ENCODE assay signal across 24 cellular contexts in the genomic region with DNA sequence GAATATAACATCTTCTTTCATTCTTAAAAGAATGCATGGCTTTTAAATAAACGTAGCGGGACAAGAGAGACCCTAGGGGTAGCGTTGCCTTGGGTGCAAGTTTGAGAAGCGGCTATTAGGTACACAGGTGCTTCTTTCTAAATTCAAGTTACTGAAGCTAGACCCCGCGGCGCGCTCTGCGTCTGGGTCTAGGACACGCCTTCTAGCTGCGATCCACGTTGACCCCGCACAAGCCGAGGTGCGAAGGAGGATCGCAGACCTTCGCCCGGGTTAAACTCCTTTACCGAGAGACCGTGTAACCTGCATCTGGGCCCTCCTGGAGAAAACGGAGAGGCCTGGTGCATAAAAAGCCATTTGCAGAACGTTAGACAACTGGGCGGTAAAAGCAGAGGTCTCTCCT. TPM values are rescaled to one million over a fixed set of nuclear protein-coding genes. Genes with fewer than 3 reads are reported as not detected.
A peak's percentile ranks its signal among the peaks of the same experiment; 100 is the strongest.
DNase-seq lines count a peak whose midpoint lies in the region; ATAC-seq, FAIRE-seq and TF ChIP-seq lines count a peak whose summit lies in the region.
"Had no signal": no experiment of that assay in that cellular context is flagged by ENCODE, and none has a peak within 500 bp of the region (broad histone marks: within the 10 kb centered on the region; RNA-seq: fewer than 3 reads in every experiment).

No MANE protein-coding gene starts in this region.

- H3K27ac Mint-ChIP-seq in GM23338 (no peak overlapping the region), type B pancreatic cell (no peak overlapping the region)
- H3K27ac Mint-ChIP-seq: CD4-positive, alpha-beta memory T cell; HFFc6 had no signal

- DNase-seq in GM23338 (ENCODE audit: low spot score) (peak; percentile 68), endothelial cell of umbilical vein (ENCODE audit: low read depth, low spot score) (no peak), retina (peak; percentile 9), testis (no peak), type B pancreatic cell (ENCODE audit: extremely low spot score, unreplicated experiment) (no peak), kidney tubule cell (ENCODE audit: low spot score) (no peak), coronary artery (ENCODE audit: low spot score) (no peak), NCI-H187 (lab: John Stamatoyannopoulos, UW) (no peak)
- DNase-seq: C1 segment of cervical spinal cord; Calu3; CD4-positive, alpha-beta memory T cell; COR-L47; DMS53; DMS79 treated with DMSO at 0.1 percent for 48 hours; GOT3; HFFc6 had no signal

- CTCF ChIA-PET in endothelial cell of umbilical vein (lab: Charles Lee) = interaction anchor here (1.5 kb wide), 1 partner anchor 10 kb away, joined by 3 read pairs; no protein-coding TSS in a partner anchor

- peak; percentile 80 for ATAC-seq in GM23338

- H3K4me1 ChIP-seq in GM23338 (ENCODE audit: insufficient read depth) = peaks cover 6% of the 10 kb centered on the region; the same call in 1 of the 2 replicates
- peaks cover 2% of the 10 kb centered on the region for H3K4me1 ChIP-seq in endothelial cell of umbilical vein (ENCODE audit: control insufficient read depth, extremely low read depth, insufficient read depth, low read length)
- H3K4me1 ChIP-seq in testis = no peaks in the 10 kb centered on the region
- H3K4me1 ChIP-seq: HAP-1 had no signal

- WGBS in testis, 2 donors = 33% methylated on average over 16 to 23 of the region's 23 CpGs

- H3K36me3 Mint-ChIP-seq in GM23338 (ENCODE audit: low read depth) (no peaks in the 10 kb centered on the region), type B pancreatic cell (no peaks in the 10 kb centered on the region)
- H3K36me3 Mint-ChIP-seq: CD4-positive, alpha-beta memory T cell had no signal

- H3K79me2 ChIP-seq in GM23338 (replicated peaks; ENCODE audit: insufficient read depth) (no peaks in the 10 kb centered on the region), endothelial cell of umbilical vein (ENCODE audit: control insufficient read depth, insufficient read depth, low read length) (no peaks in the 10 kb centered on the region)

- intact Hi-C loops in endothelial cell of umbilical vein (cut with micrococcal nuclease) (no loop called here), testis (cut with DNase I; ENCODE audit: low total_unique reads) (no loop called here)

- H3K4me3 Mint-ChIP-seq in GM23338 (peak overlapping the region; percentile 54; the same call in 2 of the 3 replicates), type B pancreatic cell (no peak overlapping the region)
- H3K4me3 Mint-ChIP-seq: CD4-positive, alpha-beta memory T cell; HFFc6 had no signal

- TF ChIP-seq CTCF in GM23338 (conservative IDR thresholded peaks at IDR 0.05; ENCODE audit: low read depth in 2 of 2) (no peak), endothelial cell of umbilical vein (IDR thresholded peaks at IDR 0.05; ENCODE audit: extremely low read depth in 1 of 2, insufficient read depth in 1 of 2, low read depth in 1 of 2, low read length in 2 of 2) (no peak), testis (IDR thresholded peaks at IDR 0.05) (no peak), type B pancreatic cell (conservative IDR thresholded peaks at IDR 0.05) (no peak), coronary artery (IDR thresholded peaks at IDR 0.05) (no peak)

- TF ChIP-seq POLR2A in endothelial cell of umbilical vein (IDR thresholded peaks at IDR 0.05; ENCODE audit: low read depth, low read length) (no peak), testis (IDR thresholded peaks at IDR 0.05) (no peak)

- no peak overlapping the region for H3K9ac ChIP-seq in endothelial cell of umbilical vein (replicated peaks; ENCODE audit: extremely low read depth, insufficient read depth, low read length)

- BruUV-seq in endothelial cell of umbilical vein (replicated peaks; lab: Mats Ljungman, UMichigan) = no TSS peak

- H3K4me3 ChIP-seq in GM23338 (peak overlapping the region; percentile 67), endothelial cell of umbilical vein (replicated peaks in 1 of 3; ENCODE audit: insufficient read depth in 1 of 3, low read depth in 1 of 3, low read length in 3 of 3) (no peak overlapping the region), testis (peak overlapping the region; percentile 18 to 47), coronary artery (no peak overlapping the region)
- H3K4me3 ChIP-seq: HAP-1 had no signal

- peak overlapping the region; percentile 97 for H2AFZ ChIP-seq in GM23338
- no peak overlapping the region for H2AFZ ChIP-seq in endothelial cell of umbilical vein (ENCODE audit: low read depth, low read length)

- H3K27me3 ChIP-seq in GM23338 (ENCODE audit: insufficient read depth) (peaks cover 48% of the 10 kb centered on the region), endothelial cell of umbilical vein (ENCODE audit: control insufficient read depth in 2 of 2, insufficient read depth in 2 of 2, low read length in 2 of 2) (peaks cover 33 to 73% of the 10 kb centered on the region in 2 experiments), testis (no peaks in the 10 kb centered on the region)

- FAIRE-seq in endothelial cell of umbilical vein (lab: Jason Lieb, UNC) = no peak
- FAIRE-seq: G401.6, GM12892, H54 had no signal

- no peaks in the 10 kb centered on the region for H3K9me1 ChIP-seq in endothelial cell of umbilical vein (replicated peaks; ENCODE audit: control insufficient read depth, extremely low read depth, insufficient read depth, low read length)

- POLR2A ChIA-PET in endothelial cell of umbilical vein (lab: Charles Lee) = no interaction called here

- no peaks in the 10 kb centered on the region for H3K9me2 ChIP-seq in GM23338 (ENCODE audit: insufficient read depth)

- dilution Hi-C loops in endothelial cell of umbilical vein (cut with MboI; ENCODE audit: extremely low pct_ligation_motif_present, low sequenced_read_pairs) = no loop called here

- peaks cover 5% of the 10 kb centered on the region; the same call in 2 of the 3 replicates for H3K4me1 Mint-ChIP-seq in GM23338
- H3K4me1 Mint-ChIP-seq in type B pancreatic cell (ENCODE audit: unreplicated experiment) = no peaks in the 10 kb centered on the region

- H3K9me3 Mint-ChIP-seq in GM23338 = no peaks in the 10 kb centered on the region
- no peaks in the 10 kb centered on the region for H3K9me3 Mint-ChIP-seq in type B pancreatic cell
- H3K9me3 Mint-ChIP-seq: HFFc6 had no signal

- H3K27me3 Mint-ChIP-seq in GM23338 (ENCODE audit: insufficient read depth, low read depth, poor library complexity) (peaks cover 8% of the 10 kb centered on the region), type B pancreatic cell (no peaks in the 10 kb centered on the region)

- H3K4me2 ChIP-seq in GM23338 (peak overlapping the region; percentile 93), endothelial cell of umbilical vein (ENCODE audit: insufficient read depth, low read length) (no peak overlapping the region)

- H3F3A ChIP-seq in GM23338 (replicated peaks; ENCODE audit: low read depth) = no peaks in the 10 kb centered on the region

- H4K20me1 ChIP-seq in GM23338 (replicated peaks; ENCODE audit: insufficient read depth) = no peaks in the 10 kb centered on the region
- H4K20me1 ChIP-seq in endothelial cell of umbilical vein (replicated peaks; ENCODE audit: control insufficient read depth, extremely low read depth, insufficient read depth, low read length) = no peaks in the 10 kb centered on the region

- H3K36me3 ChIP-seq in GM23338 (ENCODE audit: insufficient read depth) (no peaks in the 10 kb centered on the region), endothelial cell of umbilical vein (ENCODE audit: control insufficient read depth in 2 of 2, extremely low read depth in 1 of 2, insufficient read depth in 2 of 2, low read length in 2 of 2) (no peaks in the 10 kb centered on the region), testis (ENCODE audit: low read depth, missing control alignments) (no peaks in the 10 kb centered on the region)
- H3K36me3 ChIP-seq: HAP-1 had no signal

- H3K9me3 ChIP-seq in endothelial cell of umbilical vein (replicated peaks; ENCODE audit: control insufficient read depth, insufficient read depth, low read length) = no peaks in the 10 kb centered on the region
- H3K9me3 ChIP-seq in testis = no peaks in the 10 kb centered on the region
- H3K9me3 ChIP-seq: HAP-1 had no signal

- H3K27ac ChIP-seq in GM23338 (ENCODE audit: low read depth) (no peak overlapping the region), endothelial cell of umbilical vein (ENCODE audit: insufficient read depth, low read depth, low read length) (no peak overlapping the region), testis (no peak overlapping the region), coronary artery (no peak overlapping the region)

TF ChIP-seq in GM23338, 12 proteins besides CTCF, POLR2A, EP300 and RAD21 (continues in another document):
- no peak for TF ChIP-seq JUNB (IDR thresholded peaks at IDR 0.05; ENCODE audit: unreplicated experiment)

RNA-seq across cellular contexts. Expression of a gene that starts 25.5 kb away (rescaled TPM):
- total RNA-seq in GM23338 (2014; rRNA removed; shearing (Covaris generic)) = not detected in 2 replicates
- polyA plus RNA-seq in GM23338 (2016; fragmentation: Nextera tagmentation; extraction: Ambion mirVana) (not detected in 2 replicates), endothelial cell of umbilical vein (not detected in 2 replicates), testis (ENCODE audit: insufficient read depth, low read depth, low replicate concordance) (not detected)
- total RNA-seq in endothelial cell of umbilical vein (not detected in 2 replicates), testis (under 1 TPM in 1 of 2 donors, not detected in 1; 0.50 TPM), type B pancreatic cell (ENCODE audit: low replicate concordance) (not detected in 2 replicates)
- polyA plus RNA-seq in endothelial cell of umbilical vein (2011; cell fraction: cytosol; rRNA removed) = not detected in 2 replicates
- polyA plus RNA-seq in endothelial cell of umbilical vein (2011; cell fraction: nucleus; rRNA removed) = not detected in 2 replicates
- polyA plus RNA-seq in endothelial cell of umbilical vein (2012) = not detected in 2 replicates
- not detected in 2 replicates for polyA minus RNA-seq in endothelial cell of umbilical vein
- polyA minus RNA-seq in endothelial cell of umbilical vein (2011; cell fraction: cytosol; rRNA and poly(A)+ RNA removed) = not detected
- not detected in 2 replicates for polyA minus RNA-seq in endothelial cell of umbilical vein (2011; cell fraction: nucleus; rRNA and poly(A)+ RNA removed)
- total RNA-seq: A172; A673; Calu3; CD4-positive, alpha-beta memory T cell; Daoy; HFFc6 had no signal
- polyA plus RNA-seq: BJ; CD4-positive, alpha-beta memory T cell had no signal

RNA-seq across cellular contexts. Expression of a gene that starts 59.4 kb away (rescaled TPM):
- 22.2 and 30.3 TPM in 2 replicates for total RNA-seq in GM23338 (2014; rRNA removed; shearing (Covaris generic))
- 11.1 and 13.4 TPM in 2 replicates for polyA plus RNA-seq in GM23338 (2016; fragmentation: Nextera tagmentation; extraction: Ambion mirVana)
- 30.5 and 33.3 TPM in 2 replicates for total RNA-seq in endothelial cell of umbilical vein
- 9.1 and 11.6 TPM in 2 replicates for polyA plus RNA-seq in endothelial cell of umbilical vein
- polyA plus RNA-seq in endothelial cell of umbilical vein (2011; cell fraction: cytosol; rRNA removed) = 17.9 and 18.2 TPM in 2 replicates
- polyA plus RNA-seq in endothelial cell of umbilical vein (2011; cell fraction: nucleus; rRNA removed) = 43.9 and 49.2 TPM in 2 replicates
- 29.5 and 41.6 TPM in 2 replicates for polyA plus RNA-seq in endothelial cell of umbilical vein (2012)
- 25.5 and 32.7 TPM in 2 replicates for polyA minus RNA-seq in endothelial cell of umbilical vein
- polyA minus RNA-seq in endothelial cell of umbilical vein (2011; cell fraction: cytosol; rRNA and poly(A)+ RNA removed) = 2.9 TPM
- 25.2 and 25.5 TPM in 2 replicates for polyA minus RNA-seq in endothelial cell of umbilical vein (2011; cell fraction: nucleus; rRNA and poly(A)+ RNA removed)
- 10 to 100 TPM; 40.4 to 46.4 TPM for total RNA-seq in testis
- polyA plus RNA-seq in testis (ENCODE audit: insufficient read depth, low read depth, low replicate concordance) = 29.4 TPM
- 25.6 and 29.0 TPM in 2 replicates for total RNA-seq in type B pancreatic cell (ENCODE audit: low replicate concordance)

Comparison
In these comparisons a context has a peak if more than half of its experiments do, and no peak if none do; other contexts are left out.
1. DNase-seq: peak in GM23338 (single experiment) and retina (single experiment); none in endothelial cell of umbilical vein (single experiment), testis (single experiment), type B pancreatic cell (single experiment), kidney tubule cell (single experiment), coronary artery (single experiment) and NCI-H187 (0 of 2).
2. H3K4me3 ChIP-seq: peak in GM23338 (single experiment) and testis (2 of 2); none in endothelial cell of umbilical vein (0 of 3) and coronary artery (single experiment).